In genomic region chr12:117865505-117865904, GRCh38 we compare ENCODE assay signal across 8 cellular contexts.
"Had no signal": no experiment of that assay in that cellular context is flagged by ENCODE, and none has a peak within 500 bp of the region (broad histone marks: within the 10 kb centered on the region; RNA-seq: fewer than 3 reads in every experiment).

No MANE protein-coding gene starts in this region.

- H3K4me3 ChIP-seq: GM12878 had no signal

- FAIRE-seq: G401.6, GM12878, GM12891, GM12892, GM18507, GM19239 had no signal

- DNase-seq: GDM1, GF-D8 had no signal

- ATAC-seq: GM12878 had no signal
